Comparison of ENCODE assay signal across 1 cellular context in the genomic region with DNA sequence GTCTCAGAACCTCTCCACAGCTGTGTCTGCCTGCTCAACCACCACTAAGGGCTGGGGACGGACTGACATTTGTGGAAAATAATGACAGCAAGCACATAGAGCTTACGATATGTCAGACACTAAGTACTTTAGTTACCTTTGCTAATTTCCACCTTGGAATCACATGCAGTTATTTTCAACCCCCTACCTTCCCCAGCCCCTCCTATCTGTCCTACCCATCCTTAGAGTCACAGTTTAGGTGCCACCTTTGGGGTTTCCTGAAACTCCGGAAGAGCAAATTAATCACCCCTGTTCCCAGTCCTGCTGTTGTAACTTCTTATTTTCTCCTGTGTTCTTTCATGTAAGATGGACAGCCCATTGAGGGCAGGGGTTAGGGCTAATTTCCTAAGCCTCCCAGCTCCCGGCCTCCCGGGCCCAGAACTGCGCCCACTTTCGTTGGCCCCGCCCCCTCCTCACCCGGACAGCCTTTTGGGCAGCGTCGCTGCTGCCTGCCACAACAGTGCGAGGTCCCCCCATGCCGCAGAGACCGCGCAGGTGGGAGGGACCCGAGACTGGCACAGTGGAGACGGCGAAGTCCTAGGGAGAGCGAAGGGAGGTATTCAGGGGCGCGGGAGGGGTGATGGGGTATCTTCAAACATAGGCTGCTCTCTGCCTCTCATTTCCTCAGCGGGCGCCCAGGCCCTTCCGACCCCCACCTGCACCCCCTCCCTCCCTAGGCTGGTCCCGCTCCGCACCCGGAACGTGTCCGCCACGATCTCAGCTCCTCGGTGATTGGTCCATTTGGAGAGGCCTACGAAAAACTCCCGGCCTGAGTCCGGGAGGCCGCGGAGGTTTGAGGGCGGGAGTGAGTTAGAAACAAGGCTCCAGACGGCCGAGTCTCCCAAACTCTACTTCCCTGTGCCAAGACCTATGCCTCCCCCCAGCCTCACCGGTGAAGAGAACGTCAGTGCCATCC.
TF ChIP-seq lines count a peak whose summit lies in the region.

No MANE protein-coding gene starts in this region.

TF ChIP-seq in K562, 482 proteins besides CTCF, POLR2A, EP300 and RAD21 (continued from another document):
- TF ChIP-seq ETS2 (tag; IDR thresholded peaks at IDR 0.05; ENCODE audit: borderline replicate concordance, poor library complexity, severe bottlenecking) (no peak), TAF15 (IDR thresholded peaks at IDR 0.05; ENCODE audit: low read depth, low read length) (no peak)
- TF ChIP-seq, protein P1, sequence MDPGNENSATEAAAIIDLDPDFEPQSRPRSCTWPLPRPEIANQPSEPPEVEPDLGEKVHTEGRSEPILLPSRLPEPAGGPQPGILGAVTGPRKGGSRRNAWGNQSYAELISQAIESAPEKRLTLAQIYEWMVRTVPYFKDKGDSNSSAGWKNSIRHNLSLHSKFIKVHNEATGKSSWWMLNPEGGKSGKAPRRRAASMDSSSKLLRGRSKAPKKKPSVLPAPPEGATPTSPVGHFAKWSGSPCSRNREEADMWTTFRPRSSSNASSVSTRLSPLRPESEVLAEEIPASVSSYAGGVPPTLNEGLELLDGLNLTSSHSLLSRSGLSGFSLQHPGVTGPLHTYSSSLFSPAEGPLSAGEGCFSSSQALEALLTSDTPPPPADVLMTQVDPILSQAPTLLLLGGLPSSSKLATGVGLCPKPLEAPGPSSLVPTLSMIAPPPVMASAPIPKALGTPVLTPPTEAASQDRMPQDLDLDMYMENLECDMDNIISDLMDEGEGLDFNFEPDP (CRISPR knock-in tag; IDR thresholded peaks at IDR 0.05), result no peak
